ENCODE assay signal across 8 cellular contexts in genomic region chr9:122263699-122264349, GRCh38. TPM values are rescaled to one million over a fixed set of nuclear protein-coding genes. Genes with fewer than 3 reads are reported as not detected.
DNase-seq lines count a peak whose midpoint lies in the region; ATAC-seq and TF ChIP-seq lines count a peak whose summit lies in the region.

No MANE protein-coding gene starts in this region.

- peak overlapping the region; percentile 99 for H3K27ac Mint-ChIP-seq in activated naive CD8-positive, alpha-beta T cell treated with anti-CD3 and anti-CD28 coated beads, Interleukin-2, amount 10 ng/mL, durations not matched to agents 7 days and 5 days

- intact Hi-C loops in cardiac septum (cut with DNase I) = loop anchor here (2.0 kb wide), 1 partner anchor 85 kb away; no protein-coding TSS in a partner anchor

- H3K9me3 ChIP-seq in cardiac muscle cell (ENCODE audit: low read depth) (no peaks in the 10 kb centered on the region), iPS-20b (ENCODE audit: insufficient read depth, low read depth, low read length) (no peaks in the 10 kb centered on the region), subcutaneous abdominal adipose tissue (ENCODE audit: control insufficient read depth in 5 of 5, low read length in 5 of 5) (no peaks in the 10 kb centered on the region)

- no peak for TF ChIP-seq CTCF in cardiac muscle cell (IDR thresholded peaks at IDR 0.05; ENCODE audit: low read depth, low read length)

- H3K9ac ChIP-seq in iPS-20b (ENCODE audit: low read depth, low read length) (peak overlapping the region; percentile 93), subcutaneous abdominal adipose tissue (ENCODE audit: low read length in 5 of 5) (peak overlapping the region; percentile 91 to 98 (median 92))

- peaks cover 7% of the 10 kb centered on the region for H3K36me3 Mint-ChIP-seq in activated naive CD8-positive, alpha-beta T cell treated with anti-CD3 and anti-CD28 coated beads, Interleukin-2, amount 10 ng/mL, durations not matched to agents 7 days and 5 days

- peaks cover 30% of the 10 kb centered on the region for H3K4me1 Mint-ChIP-seq in activated naive CD8-positive, alpha-beta T cell treated with anti-CD3 and anti-CD28 coated beads, Interleukin-2, amount 10 ng/mL, durations not matched to agents 7 days and 5 days

- POLR2A ChIA-PET in activated naive CD8-positive, alpha-beta T cell treated with anti-CD3 and anti-CD28 coated beads, Interleukin-2, amount 10 ng/mL, durations not matched to agents 7 days and 5 days (lab: Charles Lee) = interaction anchor here (0.9 to 2.7 kb wide), 8 partner anchors 82 to 641 kb away, joined by 3 to 15 read pairs (median 4); partner anchors contain the start of genes MORN5, NDUFA8 and RC3H2

- DNase-seq in cardiac muscle cell (ENCODE audit: low read depth in 1 of 2, low spot score in 1 of 2) (peak in 1 of 2 donors; percentile 27), cardiac septum (ENCODE audit: low spot score) (no peak), mucosa of gallbladder (ENCODE audit: low spot score) (no peak), glomerular visceral epithelial cell (ENCODE audit: extremely low spot score) (no peak)
- DNase-seq in activated naive CD8-positive, alpha-beta T cell treated with anti-CD3 and anti-CD28 coated beads, Interleukin-2, amount 10 ng/mL, durations not matched to agents 7 days and 5 days = no peak

- H3K27ac ChIP-seq in cardiac muscle cell (peak overlapping the region; percentile 96), iPS-20b (ENCODE audit: low read length) (peak overlapping the region; percentile 72), subcutaneous abdominal adipose tissue (ENCODE audit: low read depth, low read length) (peak overlapping the region; percentile 98)

- no peaks in the 10 kb centered on the region for H3K9me3 Mint-ChIP-seq in activated naive CD8-positive, alpha-beta T cell treated with anti-CD3 and anti-CD28 coated beads, Interleukin-2, amount 10 ng/mL, durations not matched to agents 7 days and 5 days

- H3K4me3 ChIP-seq in cardiac muscle cell (peak overlapping the region; percentile 64), iPS-20b (ENCODE audit: low read length) (peak overlapping the region; percentile 99), subcutaneous abdominal adipose tissue (ENCODE audit: low read depth in 1 of 5, low read length in 5 of 5) (peak overlapping the region; percentile 70 to 95 (median 87))

- H3K27me3 ChIP-seq in cardiac muscle cell (no peaks in the 10 kb centered on the region), iPS-20b (ENCODE audit: insufficient read depth, low read length) (no peaks in the 10 kb centered on the region), subcutaneous abdominal adipose tissue (ENCODE audit: control insufficient read depth in 5 of 5, insufficient read depth in 4 of 5, low read length in 5 of 5) (no peaks in the 10 kb centered on the region)

- no peaks in the 10 kb centered on the region for H3K27me3 Mint-ChIP-seq in activated naive CD8-positive, alpha-beta T cell treated with anti-CD3 and anti-CD28 coated beads, Interleukin-2, amount 10 ng/mL, durations not matched to agents 7 days and 5 days

- ATAC-seq in activated naive CD8-positive, alpha-beta T cell treated with anti-CD3 and anti-CD28 coated beads, Interleukin-2, amount 10 ng/mL, durations not matched to agents 7 days and 5 days (ENCODE audit: low read depth) = no peak
- ATAC-seq in GM19351 (IDR thresholded peaks at IDR 0.05; ENCODE audit: unreplicated experiment) = no peak

- peak overlapping the region; percentile 99 for H3K4me3 Mint-ChIP-seq in activated naive CD8-positive, alpha-beta T cell treated with anti-CD3 and anti-CD28 coated beads, Interleukin-2, amount 10 ng/mL, durations not matched to agents 7 days and 5 days

- peaks cover 13% of the 10 kb centered on the region for H3K4me1 ChIP-seq in cardiac muscle cell (ENCODE audit: low read depth)
- H3K4me1 ChIP-seq in iPS-20b (ENCODE audit: insufficient read depth, low read length) = peaks cover 13% of the 10 kb centered on the region; the same call in 1 of the 2 replicates
- H3K4me1 ChIP-seq in subcutaneous abdominal adipose tissue (ENCODE audit: control insufficient read depth in 5 of 5, insufficient read depth in 5 of 5, low read length in 5 of 5) = peaks cover 14 to 60% (median 48%) of the 10 kb centered on the region in 5 donors

- peaks cover 19% of the 10 kb centered on the region for H3K36me3 ChIP-seq in cardiac muscle cell
- peaks cover 25% of the 10 kb centered on the region for H3K36me3 ChIP-seq in iPS-20b (ENCODE audit: insufficient read depth, low read depth, low read length)
- H3K36me3 ChIP-seq in subcutaneous abdominal adipose tissue (ENCODE audit: control insufficient read depth in 5 of 5, insufficient read depth in 5 of 5, low read length in 5 of 5) = peaks cover 7 to 24% (median 16%) of the 10 kb centered on the region in 5 donors

RNA-seq across cellular contexts. Expression of gene RBM18, which starts 0.8 kb away (rescaled TPM):
- 5.4 and 5.6 TPM in 2 replicates for total RNA-seq in cardiac muscle cell
- 16.7 and 28.2 TPM in 2 replicates for polyA plus RNA-seq in cardiac muscle cell
- 32.3 TPM for total RNA-seq in cardiac septum
- total RNA-seq in activated naive CD8-positive, alpha-beta T cell treated with anti-CD3 and anti-CD28 coated beads, Interleukin-2, amount 10 ng/mL, durations not matched to agents 7 days and 5 days = 10 to 100 TPM; 20.9 to 23.4 TPM
- 21.3 TPM for total RNA-seq in mucosa of gallbladder

RNA-seq across cellular contexts. Expression of gene MRRF, which starts 0.9 kb away (rescaled TPM):
- total RNA-seq in cardiac muscle cell = 41.0 and 44.4 TPM in 2 replicates
- polyA plus RNA-seq in cardiac muscle cell = 45.3 and 45.5 TPM in 2 replicates
- total RNA-seq in cardiac septum = 35.9 TPM
- total RNA-seq in activated naive CD8-positive, alpha-beta T cell treated with anti-CD3 and anti-CD28 coated beads, Interleukin-2, amount 10 ng/mL, durations not matched to agents 7 days and 5 days = 10 to 100 TPM; 28.4 to 29.0 TPM
- 26.3 TPM for total RNA-seq in mucosa of gallbladder

RNA-seq across cellular contexts. Expression of gene LHX6, which starts 35.1 kb away (rescaled TPM):
- total RNA-seq in cardiac muscle cell (0.12 and 0.14 TPM in 2 replicates), cardiac septum (10.8 TPM), mucosa of gallbladder (4.5 TPM)
- not detected in 2 replicates for polyA plus RNA-seq in cardiac muscle cell
- not detected for total RNA-seq in activated naive CD8-positive, alpha-beta T cell treated with anti-CD3 and anti-CD28 coated beads, Interleukin-2, amount 10 ng/mL, durations not matched to agents 7 days and 5 days
